In the genomic region with DNA sequence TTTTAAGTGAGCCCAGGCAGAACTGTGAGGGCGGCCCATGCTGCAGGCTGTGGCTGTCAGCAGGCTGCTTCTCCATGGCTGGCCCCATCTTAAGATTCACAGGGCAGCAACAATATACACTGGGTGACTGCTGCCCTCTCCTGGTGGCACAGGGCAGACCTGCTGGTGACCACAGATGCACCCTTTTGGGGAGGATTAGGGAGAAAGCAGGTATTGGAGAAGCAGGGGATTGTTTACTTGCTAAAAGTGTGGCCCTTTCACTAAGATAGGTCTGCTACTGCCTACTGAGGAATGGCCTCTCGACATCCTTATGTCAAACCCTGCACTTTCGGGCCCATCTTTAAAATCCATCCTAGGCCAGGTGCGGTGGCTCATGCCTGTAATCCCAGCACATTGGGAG, we compare ENCODE assay signal across 8 cellular contexts. TPM values are rescaled to one million over a fixed set of nuclear protein-coding genes. Genes with fewer than 3 reads are reported as not detected.
A peak's percentile ranks its signal among the peaks of the same experiment; 100 is the strongest.
DNase-seq lines count a peak whose midpoint lies in the region; ATAC-seq and TF ChIP-seq lines count a peak whose summit lies in the region.
"Not testable (repeated sequence)": the region's sequence is repeated elsewhere in the genome, so short reads cannot be mapped to it uniquely, and the experiment has no call there.

No MANE protein-coding gene starts in this region.

- intact Hi-C loops in activated naive CD4-positive, alpha-beta T cell treated with anti-CD3 and anti-CD28 coated beads for 36 hours (cut with micrococcal nuclease), result not testable (repeated sequence)
- intact Hi-C loops in natural killer cell (cut with micrococcal nuclease), result loop anchor here (2.0 kb wide), 1 partner anchor 884 kb away; no protein-coding TSS in a partner anchor

- H3K4me1 Mint-ChIP-seq in activated naive CD4-positive, alpha-beta T cell treated with anti-CD3 and anti-CD28 coated beads for 36 hours (ENCODE audit: low read depth), result peaks cover 16% of the 10 kb centered on the region
- H3K4me1 Mint-ChIP-seq in natural killer cell, result not testable (repeated sequence)

- ATAC-seq in natural killer cell, result peak in 1 of 3 donors; percentile 37

- CTCF ChIA-PET in activated naive CD4-positive, alpha-beta T cell treated with anti-CD3 and anti-CD28 coated beads for 36 hours (lab: Charles Lee), result interaction anchor here (0.6 to 1.0 kb wide), 2 partner anchors 9 to 178 kb away, joined by 3 read pairs; no protein-coding TSS in a partner anchor

- not testable (repeated sequence) for H3K27ac ChIP-seq in C4-2B

- not testable (repeated sequence) for H3K27ac Mint-ChIP-seq in activated naive CD4-positive, alpha-beta T cell treated with anti-CD3 and anti-CD28 coated beads for 36 hours; natural killer cell

- not testable (repeated sequence) for H3K36me3 Mint-ChIP-seq in activated naive CD4-positive, alpha-beta T cell treated with anti-CD3 and anti-CD28 coated beads for 36 hours (ENCODE audit: low read depth); natural killer cell

- not testable (repeated sequence) for H3K27me3 Mint-ChIP-seq in activated naive CD4-positive, alpha-beta T cell treated with anti-CD3 and anti-CD28 coated beads for 36 hours (ENCODE audit: low read depth); natural killer cell (ENCODE audit: low read depth in 2 of 2)

- not testable (repeated sequence) for H3K4me3 Mint-ChIP-seq in activated naive CD4-positive, alpha-beta T cell treated with anti-CD3 and anti-CD28 coated beads for 36 hours; natural killer cell

- DNase-seq in HT-29 (ENCODE audit: low spot score) (peak; percentile 53), NCI-H524 (lab: John Stamatoyannopoulos, UW) (peak; percentile 20 to 69), UCSD-AML1 (lab: John Stamatoyannopoulos, UW; ENCODE audit: unreplicated experiment) (peak; percentile 66), fibroblast of peridontal ligament (ENCODE audit: extremely low read depth) (peak; percentile 49), natural killer cell (peak; percentile 40)
- DNase-seq in activated naive CD4-positive, alpha-beta T cell treated with anti-CD3 and anti-CD28 coated beads for 36 hours, result peak; percentile 75
- DNase-seq in stimulated activated CD8-positive, alpha-beta memory T cell treated with anti-CD3 and anti-CD28 coated beads, Interleukin-15, amount 100 ng/mL, for 1 hour (ENCODE audit: low read depth), result peak; percentile 20

- not testable (repeated sequence) for H3K9me3 Mint-ChIP-seq in activated naive CD4-positive, alpha-beta T cell treated with anti-CD3 and anti-CD28 coated beads for 36 hours; natural killer cell

- peak; percentile 69 for TF ChIP-seq CTCF in C4-2B (conservative IDR thresholded peaks at IDR 0.05)
- TF ChIP-seq CTCF in natural killer cell (IDR thresholded peaks at IDR 0.05), result peak; percentile 30

RNA-seq across cellular contexts. Expression of a gene that starts 38.1 kb away (rescaled TPM):
- total RNA-seq in HT-29 (2014; rRNA removed; shearing (Covaris generic)), result 50.8 and 51.1 TPM in 2 replicates
- total RNA-seq in activated naive CD4-positive, alpha-beta T cell treated with anti-CD3 and anti-CD28 coated beads for 36 hours, result 10 to 100 TPM; 26.7 to 29.2 TPM
- total RNA-seq in natural killer cell, result 10 to 100 TPM; 24.7 to 44.1 (median 25.9) TPM

Comparison
In these comparisons a context has a peak if more than half of its experiments do, and no peak if none do; other contexts are left out.
1. DNase-seq: peak in every context shown above with its lines; median percentile 75 in activated naive CD4-positive, alpha-beta T cell treated with anti-CD3 and anti-CD28 coated beads for 36 hours; 66 in UCSD-AML1; 53 in HT-29; 49 in fibroblast of peridontal ligament; 44 in NCI-H524; 40 in natural killer cell; 20 in stimulated activated CD8-positive, alpha-beta memory T cell treated with anti-CD3 and anti-CD28 coated beads, Interleukin-15, amount 100 ng/mL, for 1 hour.